ENCODE assay signal across 21 cellular contexts in the genomic region with DNA sequence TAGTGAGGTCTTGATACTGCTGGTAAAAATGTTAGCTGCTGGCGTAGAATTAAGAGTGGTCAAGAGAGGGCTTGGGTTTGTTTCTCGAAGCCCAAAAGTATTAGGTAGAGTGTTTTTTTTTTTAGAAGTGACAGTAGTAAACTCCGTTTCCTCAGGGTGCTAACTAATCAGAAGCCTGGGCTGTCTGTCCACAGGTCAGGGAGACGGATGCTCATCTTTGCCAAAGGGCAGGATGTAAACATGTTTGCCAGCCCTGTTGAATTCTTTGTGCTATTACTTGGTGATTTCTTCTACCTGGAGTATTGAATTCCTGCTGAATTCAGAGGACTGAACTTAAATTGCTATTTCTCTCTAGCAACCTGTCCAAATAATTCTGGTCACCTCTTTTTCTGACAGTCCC.
DNase-seq lines count a peak whose midpoint lies in the region; ATAC-seq, FAIRE-seq and TF ChIP-seq lines count a peak whose summit lies in the region.
"Had no signal": no experiment of that assay in that cellular context is flagged by ENCODE, and none has a peak within 500 bp of the region (broad histone marks: within the 10 kb centered on the region; RNA-seq: fewer than 3 reads in every experiment).

No MANE protein-coding gene starts in this region.

- TF ChIP-seq CTCF in GM23338 (conservative IDR thresholded peaks at IDR 0.05; ENCODE audit: low read depth in 2 of 2) = no peak
- no peak for TF ChIP-seq CTCF in astrocyte (IDR thresholded peaks at IDR 0.05; ENCODE audit: insufficient read depth, low read depth, low read length)
- no peak for TF ChIP-seq CTCF in natural killer cell (IDR thresholded peaks at IDR 0.05)
- no peak for TF ChIP-seq CTCF in right atrium auricular region (IDR thresholded peaks at IDR 0.05)

- DNase-seq in GM12891 (ENCODE audit: insufficient read length, low spot score) = no peak
- no peak for DNase-seq in GM23338 (ENCODE audit: low spot score)
- no peak for DNase-seq in astrocyte (ENCODE audit: low read depth)
- no peak for DNase-seq in natural killer cell
- DNase-seq in naive thymus-derived CD4-positive, alpha-beta T cell = no peak
- DNase-seq in right atrium auricular region (ENCODE audit: low spot score) = no peak
- DNase-seq: CD4-positive, alpha-beta T cell; COR-L47; DND-41; MM.1S; NCI-H1048; NCI-H1436; NCI-H187 treated with DMSO at 0.1 percent for 48 hours; NCI-H2107; NCI-H446 treated with DMSO at 0.1 percent for 48 hours; NCI-H526 treated with DMSO at 0.1 percent for 48 hours; SIG-M5 had no signal

- intact Hi-C loops in natural killer cell (cut with micrococcal nuclease) = no loop called here
- intact Hi-C loops in naive thymus-derived CD4-positive, alpha-beta T cell (cut with micrococcal nuclease) = no loop called here

- no peaks in the 10 kb centered on the region; the same call in 2 of the 3 replicates for H3K9me3 Mint-ChIP-seq in GM23338
- no peaks in the 10 kb centered on the region for H3K9me3 Mint-ChIP-seq in astrocyte (ENCODE audit: unreplicated experiment)
- H3K9me3 Mint-ChIP-seq in natural killer cell = peaks cover 2 to 3% of the 10 kb centered on the region in 2 donors
- peaks cover 0 to 4% (median 0%) of the 10 kb centered on the region in 11 donors for H3K9me3 Mint-ChIP-seq in naive thymus-derived CD4-positive, alpha-beta T cell
- H3K9me3 Mint-ChIP-seq: CD4-positive, alpha-beta T cell had no signal

- ATAC-seq in GM23338 (no peak), natural killer cell (no peak), GM21737 (IDR thresholded peaks at IDR 0.05; ENCODE audit: unreplicated experiment) (no peak), HG03354 (IDR thresholded peaks at IDR 0.05; ENCODE audit: poor library complexity, severe bottlenecking, unreplicated experiment) (no peak)
- no peak for ATAC-seq in naive thymus-derived CD4-positive, alpha-beta T cell
- ATAC-seq: Panc1 had no signal

- FAIRE-seq in GM12891 (lab: Jason Lieb, UNC) = peak; percentile 51
- no peak for FAIRE-seq in astrocyte (lab: Jason Lieb, UNC)
- FAIRE-seq: GM12892 had no signal

- TF ChIP-seq POLR2A in GM12891 (IDR thresholded peaks at IDR 0.05; ENCODE audit: low read depth, low read length) = no peak

- H4K20me1 ChIP-seq in GM23338 (replicated peaks; ENCODE audit: insufficient read depth) = peaks cover 41% of the 10 kb centered on the region
- H4K20me1 ChIP-seq in astrocyte (ENCODE audit: insufficient read depth, low read length) = peaks cover 87% of the 10 kb centered on the region

- 0 out of 2 replicates have a peak, but pooled peaks cover 3% of the 10 kb centered on the region for H3K9me2 ChIP-seq in GM23338 (ENCODE audit: insufficient read depth)

- H3K27ac ChIP-seq in GM23338 (ENCODE audit: low read depth) = no peak overlapping the region
- peak overlapping the region; percentile 51 for H3K27ac ChIP-seq in astrocyte (ENCODE audit: low read depth, low read length)
- no peak overlapping the region for H3K27ac ChIP-seq in naive thymus-derived CD4-positive, alpha-beta T cell (ENCODE audit: low read depth, low read length)
- no peak overlapping the region for H3K27ac ChIP-seq in right atrium auricular region

- H3K4me3 Mint-ChIP-seq in GM23338 (no peak overlapping the region), astrocyte (ENCODE audit: unreplicated experiment) (no peak overlapping the region), natural killer cell (no peak overlapping the region)
- H3K4me3 Mint-ChIP-seq in naive thymus-derived CD4-positive, alpha-beta T cell = no peak overlapping the region
- H3K4me3 Mint-ChIP-seq: CD4-positive, alpha-beta T cell had no signal

- peaks cover 3% of the 10 kb centered on the region for H3K27me3 Mint-ChIP-seq in GM23338 (ENCODE audit: insufficient read depth, low read depth, poor library complexity)
- H3K27me3 Mint-ChIP-seq in astrocyte (ENCODE audit: low read depth, unreplicated experiment) = no peaks in the 10 kb centered on the region
- H3K27me3 Mint-ChIP-seq in natural killer cell (ENCODE audit: low read depth in 2 of 2) = no peaks in the 10 kb centered on the region
- H3K27me3 Mint-ChIP-seq in naive thymus-derived CD4-positive, alpha-beta T cell = no peaks in the 10 kb centered on the region
- H3K27me3 Mint-ChIP-seq: CD4-positive, alpha-beta T cell had no signal

- H3K4me1 Mint-ChIP-seq in GM23338 (peaks cover 37% of the 10 kb centered on the region), astrocyte (ENCODE audit: low read depth, unreplicated experiment) (peaks cover 34% of the 10 kb centered on the region), natural killer cell (peaks cover 73 to 77% of the 10 kb centered on the region in 2 donors)
- peaks cover 11 to 48% (median 33%) of the 10 kb centered on the region in 7 donors for H3K4me1 Mint-ChIP-seq in naive thymus-derived CD4-positive, alpha-beta T cell

- H3K36me3 ChIP-seq in GM23338 (ENCODE audit: insufficient read depth) (0 out of 2 replicates have a peak, but pooled peaks cover 6% of the 10 kb centered on the region), astrocyte (ENCODE audit: insufficient read depth, low read length) (peaks cover 3% of the 10 kb centered on the region), right atrium auricular region (no peaks in the 10 kb centered on the region)
- no peaks in the 10 kb centered on the region for H3K36me3 ChIP-seq in naive thymus-derived CD4-positive, alpha-beta T cell (ENCODE audit: control insufficient read depth in 2 of 3, insufficient read depth in 3 of 3, low read length in 3 of 3)

- H3K79me2 ChIP-seq in GM23338 (replicated peaks; ENCODE audit: insufficient read depth) (peaks cover 89% of the 10 kb centered on the region), astrocyte (ENCODE audit: insufficient read depth, low read length) (peaks cover 73% of the 10 kb centered on the region)

- H2AFZ ChIP-seq in GM23338 (no peak overlapping the region), astrocyte (ENCODE audit: low read depth, low read length) (no peak overlapping the region)

- POLR2A ChIA-PET in naive thymus-derived CD4-positive, alpha-beta T cell (lab: Charles Lee) = no interaction called here

- peaks cover 5% of the 10 kb centered on the region; the same call in 2 of the 3 replicates for H3K36me3 Mint-ChIP-seq in GM23338 (ENCODE audit: low read depth)
- peaks cover 11% of the 10 kb centered on the region for H3K36me3 Mint-ChIP-seq in astrocyte (ENCODE audit: low read depth, unreplicated experiment)
- no peaks in the 10 kb centered on the region for H3K36me3 Mint-ChIP-seq in natural killer cell
- H3K36me3 Mint-ChIP-seq in naive thymus-derived CD4-positive, alpha-beta T cell = peaks cover 0 to 39% (median 21%) of the 10 kb centered on the region in 5 donors

- no peak overlapping the region for H3K4me3 ChIP-seq in GM23338
- H3K4me3 ChIP-seq in astrocyte (ENCODE audit: insufficient read depth, low read depth, low read length) = no peak overlapping the region
- no peak overlapping the region for H3K4me3 ChIP-seq in naive thymus-derived CD4-positive, alpha-beta T cell (ENCODE audit: low read length)
- no peak overlapping the region for H3K4me3 ChIP-seq in right atrium auricular region

- H3K4me2 ChIP-seq in GM23338 = no peak overlapping the region
- H3K4me2 ChIP-seq in astrocyte (ENCODE audit: low read length) = peak overlapping the region; percentile 23

- H3K9me3 ChIP-seq in astrocyte (ENCODE audit: insufficient read depth, low read depth, low read length) (no peaks in the 10 kb centered on the region), right atrium auricular region (no peaks in the 10 kb centered on the region)
- no peaks in the 10 kb centered on the region for H3K9me3 ChIP-seq in naive thymus-derived CD4-positive, alpha-beta T cell (ENCODE audit: control insufficient read depth in 2 of 3, low read length in 3 of 3)

- no peak overlapping the region for H3K9ac ChIP-seq in astrocyte (ENCODE audit: low read length)

- CTCF ChIA-PET in naive thymus-derived CD4-positive, alpha-beta T cell (lab: Charles Lee) = no interaction called here

- peaks cover 24% of the 10 kb centered on the region for H3K4me1 ChIP-seq in GM23338 (ENCODE audit: insufficient read depth)
- H3K4me1 ChIP-seq in astrocyte (ENCODE audit: insufficient read depth, low read length) = peaks cover 36% of the 10 kb centered on the region
- peaks cover 0 to 3% of the 10 kb centered on the region in 2 donors for H3K4me1 ChIP-seq in naive thymus-derived CD4-positive, alpha-beta T cell (ENCODE audit: control insufficient read depth in 2 of 2, insufficient read depth in 2 of 2, low read length in 2 of 2)
- peaks cover 0 to 21% of the 10 kb centered on the region in 2 donors for H3K4me1 ChIP-seq in right atrium auricular region

- H3K27ac Mint-ChIP-seq in GM23338 (peak overlapping the region; percentile 33), astrocyte (ENCODE audit: unreplicated experiment) (no peak overlapping the region), natural killer cell (peak overlapping the region; percentile 47 to 88)
- H3K27ac Mint-ChIP-seq in naive thymus-derived CD4-positive, alpha-beta T cell = no peak overlapping the region
- H3K27ac Mint-ChIP-seq: CD4-positive, alpha-beta T cell had no signal

- H3K27me3 ChIP-seq in GM23338 (ENCODE audit: insufficient read depth) = no peaks in the 10 kb centered on the region
- no peaks in the 10 kb centered on the region for H3K27me3 ChIP-seq in astrocyte (ENCODE audit: insufficient read depth, low read length)
- H3K27me3 ChIP-seq in naive thymus-derived CD4-positive, alpha-beta T cell (ENCODE audit: control insufficient read depth in 2 of 2, insufficient read depth in 2 of 2, low read length in 2 of 2) = no peaks in the 10 kb centered on the region
- no peaks in the 10 kb centered on the region for H3K27me3 ChIP-seq in right atrium auricular region

- no peaks in the 10 kb centered on the region for H3F3A ChIP-seq in GM23338 (replicated peaks; ENCODE audit: low read depth)

TF ChIP-seq in GM12891, 5 proteins besides CTCF, POLR2A, EP300 and RAD21:
- TF ChIP-seq POU2F2 (IDR thresholded peaks at IDR 0.05; ENCODE audit: low read depth, low read length) (no peak), PAX5 (IDR thresholded peaks at IDR 0.05; ENCODE audit: insufficient read depth, low read length, severe bottlenecking) (no peak), POLR2AphosphoS5 (IDR thresholded peaks at IDR 0.05; ENCODE audit: low read depth, low read length) (no peak), SPI1 (IDR thresholded peaks at IDR 0.05; ENCODE audit: low read depth, low read length) (no peak), TAF1 (IDR thresholded peaks at IDR 0.05; ENCODE audit: low read depth, low read length) (no peak)
TF ChIP-seq in GM12891: peak in this region for 0.

TF ChIP-seq in GM23338, 12 proteins besides CTCF, POLR2A, EP300 and RAD21 (continues in another document):
- TF ChIP-seq POLR2AphosphoS5 (IDR thresholded peaks at IDR 0.05; ENCODE audit: low read depth) (no peak), CREB1 (CRISPR knock-in tag; IDR thresholded peaks at IDR 0.05; ENCODE audit: low read depth) (no peak)
- TF ChIP-seq, protein P1, sequence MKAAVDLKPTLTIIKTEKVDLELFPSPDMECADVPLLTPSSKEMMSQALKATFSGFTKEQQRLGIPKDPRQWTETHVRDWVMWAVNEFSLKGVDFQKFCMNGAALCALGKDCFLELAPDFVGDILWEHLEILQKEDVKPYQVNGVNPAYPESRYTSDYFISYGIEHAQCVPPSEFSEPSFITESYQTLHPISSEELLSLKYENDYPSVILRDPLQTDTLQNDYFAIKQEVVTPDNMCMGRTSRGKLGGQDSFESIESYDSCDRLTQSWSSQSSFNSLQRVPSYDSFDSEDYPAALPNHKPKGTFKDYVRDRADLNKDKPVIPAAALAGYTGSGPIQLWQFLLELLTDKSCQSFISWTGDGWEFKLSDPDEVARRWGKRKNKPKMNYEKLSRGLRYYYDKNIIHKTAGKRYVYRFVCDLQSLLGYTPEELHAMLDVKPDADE (IDR thresholded peaks at IDR 0.05) = no peak

Comparison
In these comparisons a context has a peak if more than half of its experiments do, and no peak if none do; other contexts are left out.
1. H3K27ac Mint-ChIP-seq: peak in GM23338 (single experiment) and natural killer cell (2 of 2); none in astrocyte (single experiment) and naive thymus-derived CD4-positive, alpha-beta T cell (0 of 9).